ENCODE assay signal across 25 cellular contexts in genomic region chr6:626236-626635, GRCh38. TPM values are rescaled to one million over a fixed set of nuclear protein-coding genes. Genes with fewer than 3 reads are reported as not detected.
A peak's percentile ranks its signal among the peaks of the same experiment; 100 is the strongest.
DNase-seq lines count a peak whose midpoint lies in the region; ATAC-seq and TF ChIP-seq lines count a peak whose summit lies in the region.
"Had no signal": no experiment of that assay in that cellular context is flagged by ENCODE, and none has a peak within 500 bp of the region (broad histone marks: within the 10 kb centered on the region; RNA-seq: fewer than 3 reads in every experiment).

No MANE protein-coding gene starts in this region.

- no peaks in the 10 kb centered on the region for H3K27me3 Mint-ChIP-seq in osteocyte (ENCODE audit: unreplicated experiment)
- no peaks in the 10 kb centered on the region for H3K27me3 Mint-ChIP-seq in stimulated activated naive CD8-positive, alpha-beta T cell treated with anti-CD3 and anti-CD28 coated beads, Interleukin-15, amount 100 ng/mL, for 72 hours
- H3K27me3 Mint-ChIP-seq: brain; dendritic cell treated with granulocyte-macrophage colony-stimulating factor and Interleukin-4, amounts not matched to agents 40 ng/mL and 50 ng/mL, for 4 days; naive thymus-derived CD8-positive, alpha-beta T cell had no signal

- H3K4me3 Mint-ChIP-seq in osteocyte (ENCODE audit: unreplicated experiment) = no peak overlapping the region
- no peak overlapping the region for H3K4me3 Mint-ChIP-seq in stimulated activated naive CD8-positive, alpha-beta T cell treated with anti-CD3 and anti-CD28 coated beads, Interleukin-15, amount 100 ng/mL, for 72 hours
- H3K4me3 Mint-ChIP-seq: activated CD8-positive, alpha-beta T cell treated with anti-CD3 and anti-CD28 coated beads, Interleukin-2, amount 10 ng/mL, durations not matched to agents 7 days and 5 days; activated T-cell treated with anti-CD3 and anti-CD28 coated beads, Interleukin-2, amount 50 U/mL, for 4 hours; brain; CD14-positive monocyte; dendritic cell treated with granulocyte-macrophage colony-stimulating factor and Interleukin-4, amounts not matched to agents 40 ng/mL and 50 ng/mL, for 4 days; naive thymus-derived CD8-positive, alpha-beta T cell; T-helper 1 cell treated with Interleukin-12 subunit alpha and Interleukin-12 subunit beta and Interleukin-4 antibody, amounts not matched to agents 30 μg/mL and 1 μg/mL, for 36 hours had no signal

- intact Hi-C loops in PC-3 (cut with micrococcal nuclease) = no loop called here

- no TSS peak for BruUV-seq in PC-3 (replicated peaks; lab: Mats Ljungman, UMichigan)

- H3K9me3 ChIP-seq in PC-3 (ENCODE audit: low read length) = no peaks in the 10 kb centered on the region
- no peaks in the 10 kb centered on the region for H3K9me3 ChIP-seq in fibroblast of lung (ENCODE audit: control insufficient read depth, insufficient read depth, low read depth, low read length)
- no peaks in the 10 kb centered on the region for H3K9me3 ChIP-seq in MG63
- H3K9me3 ChIP-seq: A549, lower lobe of right lung had no signal

- H3K9ac ChIP-seq in PC-3 (ENCODE audit: low read length) (no peak overlapping the region), fibroblast of lung (ENCODE audit: insufficient read depth, low read length) (no peak overlapping the region)

- H3K36me3 ChIP-seq in PC-3 (ENCODE audit: low read depth, low read length) (peaks cover 3% of the 10 kb centered on the region; the same call in 1 of the 2 replicates), fibroblast of lung (ENCODE audit: control insufficient read depth, insufficient read depth, low read length) (no peaks in the 10 kb centered on the region), MG63 (no peaks in the 10 kb centered on the region)
- H3K36me3 ChIP-seq: WERI-Rb-1 had no signal

- peaks cover 22% of the 10 kb centered on the region for H3K36me3 Mint-ChIP-seq in osteocyte (ENCODE audit: unreplicated experiment)

- peak overlapping the region; percentile 57 for H3K27ac Mint-ChIP-seq in osteocyte (ENCODE audit: unreplicated experiment)
- H3K27ac Mint-ChIP-seq in stimulated activated naive CD8-positive, alpha-beta T cell treated with anti-CD3 and anti-CD28 coated beads, Interleukin-15, amount 100 ng/mL, for 72 hours = no peak overlapping the region
- H3K27ac Mint-ChIP-seq: activated CD8-positive, alpha-beta T cell treated with anti-CD3 and anti-CD28 coated beads, Interleukin-2, amount 10 ng/mL, durations not matched to agents 7 days and 5 days; dendritic cell treated with granulocyte-macrophage colony-stimulating factor and Interleukin-4, amounts not matched to agents 40 ng/mL and 50 ng/mL, for 4 days; T-helper 1 cell treated with Interleukin-12 subunit alpha and Interleukin-12 subunit beta and Interleukin-4 antibody, amounts not matched to agents 30 μg/mL and 1 μg/mL, for 36 hours had no signal

- no peaks in the 10 kb centered on the region for H3F3A ChIP-seq in PC-3 (ENCODE audit: low read length, unreplicated experiment)

- in situ Hi-C loops in Caki2 (cut with HindIII; ENCODE audit: low pct_unique_long_range_greater_than_20kb, low sequenced_read_pairs) = no loop called here

- POLR2A ChIA-PET in PC-3 (lab: Charles Lee; ENCODE audit: unreplicated experiment) = no interaction called here

- peaks cover 49% of the 10 kb centered on the region for H3K4me1 Mint-ChIP-seq in osteocyte (ENCODE audit: unreplicated experiment)
- peaks cover 26% of the 10 kb centered on the region for H3K4me1 Mint-ChIP-seq in stimulated activated naive CD8-positive, alpha-beta T cell treated with anti-CD3 and anti-CD28 coated beads, Interleukin-15, amount 100 ng/mL, for 72 hours
- H3K4me1 Mint-ChIP-seq: CD14-positive monocyte had no signal

- H3K9me3 Mint-ChIP-seq in osteocyte (ENCODE audit: unreplicated experiment) = no peaks in the 10 kb centered on the region
- no peaks in the 10 kb centered on the region for H3K9me3 Mint-ChIP-seq in stimulated activated naive CD8-positive, alpha-beta T cell treated with anti-CD3 and anti-CD28 coated beads, Interleukin-15, amount 100 ng/mL, for 72 hours
- H3K9me3 Mint-ChIP-seq: activated T-cell treated with anti-CD3 and anti-CD28 coated beads, Interleukin-2, amount 50 U/mL, for 4 hours; brain; CD14-positive monocyte; dendritic cell treated with granulocyte-macrophage colony-stimulating factor and Interleukin-4, amounts not matched to agents 40 ng/mL and 50 ng/mL, for 4 days; naive thymus-derived CD8-positive, alpha-beta T cell; T-helper 1 cell treated with Interleukin-12 subunit alpha and Interleukin-12 subunit beta and Interleukin-4 antibody, amounts not matched to agents 30 μg/mL and 1 μg/mL, for 36 hours had no signal

- H3K27me3 ChIP-seq in PC-3 (ENCODE audit: low read length) = no peaks in the 10 kb centered on the region
- no peaks in the 10 kb centered on the region for H3K27me3 ChIP-seq in fibroblast of lung (ENCODE audit: control insufficient read depth, insufficient read depth, low read length)
- H3K27me3 ChIP-seq in MG63 = no peaks in the 10 kb centered on the region

- no peaks in the 10 kb centered on the region for H4K20me1 ChIP-seq in PC-3 (ENCODE audit: low read length)
- H4K20me1 ChIP-seq in fibroblast of lung (ENCODE audit: control insufficient read depth, extremely low read depth, insufficient read depth, low read length) = no peaks in the 10 kb centered on the region

- no peaks in the 10 kb centered on the region for H3K9me2 ChIP-seq in PC-3 (replicated peaks; ENCODE audit: low read length)

- H3K4me2 ChIP-seq in PC-3 (ENCODE audit: low read length) = no peak overlapping the region
- no peak overlapping the region for H3K4me2 ChIP-seq in fibroblast of lung (ENCODE audit: extremely low read depth, insufficient read depth, low read length)
- H3K4me2 ChIP-seq: A549 had no signal

- no peaks in the 10 kb centered on the region for H3K79me2 ChIP-seq in PC-3 (ENCODE audit: low read length)
- H3K79me2 ChIP-seq in fibroblast of lung (ENCODE audit: control insufficient read depth, insufficient read depth, low read length) = no peaks in the 10 kb centered on the region

- H3K27ac ChIP-seq in PC-3 (ENCODE audit: low read length) (no peak overlapping the region), fibroblast of lung (ENCODE audit: insufficient read depth, low read length) (no peak overlapping the region)
- H3K27ac ChIP-seq: A549, epithelial cell of prostate, lower lobe of right lung, WERI-Rb-1 had no signal

- ATAC-seq in PC-3 (peak; percentile 84), HG03175 (IDR thresholded peaks at IDR 0.05; ENCODE audit: unreplicated experiment) (no peak)
- no peak for ATAC-seq in stimulated activated naive CD8-positive, alpha-beta T cell treated with anti-CD3 and anti-CD28 coated beads, Interleukin-15, amount 100 ng/mL, for 72 hours
- ATAC-seq: A549; activated CD8-positive, alpha-beta T cell treated with anti-CD3 and anti-CD28 coated beads, Interleukin-2, amount 10 ng/mL, durations not matched to agents 7 days and 5 days; activated T-cell treated with anti-CD3 and anti-CD28 coated beads, Interleukin-2, amount 50 U/mL, for 4 hours; lower lobe of right lung; naive thymus-derived CD8-positive, alpha-beta T cell had no signal

- CTCF ChIA-PET in PC-3 (lab: Charles Lee) = no interaction called here

- H3K4me3 ChIP-seq in PC-3 (ENCODE audit: low read length) (no peak overlapping the region), fibroblast of lung (replicated peaks in 1 of 4; ENCODE audit: control extremely low read depth in 1 of 4, insufficient read depth in 1 of 4, low read depth in 3 of 4, low read length in 4 of 4) (no peak overlapping the region), MG63 (no peak overlapping the region)
- H3K4me3 ChIP-seq: A549, lower lobe of right lung had no signal

- DNase-seq in Caki2 (ENCODE audit: low read depth) (peak; percentile 46), PC-3 (peak; percentile 12), fibroblast of lung (ENCODE audit: low read depth in 2 of 2) (peak; percentile 45 to 49), osteocyte (ENCODE audit: extremely low spot score, unreplicated experiment) (no peak), GM19240 (ENCODE audit: insufficient read length, low spot score) (no peak), MG63 (no peak)
- no peak for DNase-seq in stimulated activated naive CD8-positive, alpha-beta T cell treated with anti-CD3 and anti-CD28 coated beads, Interleukin-15, amount 100 ng/mL, for 72 hours
- DNase-seq: activated CD8-positive, alpha-beta T cell treated with anti-CD3 and anti-CD28 coated beads, Interleukin-2, amount 10 ng/mL, durations not matched to agents 7 days and 5 days; activated naive CD4-positive, alpha-beta T cell treated with anti-CD3 and anti-CD28 coated beads, Interleukin-2, amount 50 U/mL, for 16 hours; activated T-cell treated with anti-CD3 and anti-CD28 coated beads, Interleukin-2, amount 50 U/mL, for 4 hours; DMS153; glutamatergic neuron; lower lobe of right lung; naive thymus-derived CD8-positive, alpha-beta T cell; NCI-H187 treated with DMSO at 0.1 percent for 48 hours; NCI-H446 treated with DMSO at 0.1 percent for 48 hours; stimulated activated CD8-positive, alpha-beta memory T cell treated with anti-CD3 and anti-CD28 coated beads, Interleukin-4, amount 100 ng/mL, for 48 hours; WERI-Rb-1 had no signal

- H2AFZ ChIP-seq in PC-3 (ENCODE audit: low read length) (no peak overlapping the region), fibroblast of lung (ENCODE audit: low read length) (no peak overlapping the region)

- no peak for TF ChIP-seq CTCF in PC-3 (conservative IDR thresholded peaks at IDR 0.05; ENCODE audit: low read depth, low read length)
- no peak for TF ChIP-seq CTCF in fibroblast of lung (conservative IDR thresholded peaks at IDR 0.05 in 1 of 2, IDR thresholded peaks at IDR 0.05 in 1 of 2; ENCODE audit: low read depth in 1 of 2, low read length in 2 of 2)
- no peak for TF ChIP-seq CTCF in osteocyte (IDR thresholded peaks at IDR 0.05)

- no peaks in the 10 kb centered on the region; the same call in 1 of the 2 replicates for H3K4me1 ChIP-seq in PC-3 (ENCODE audit: insufficient read depth, low read length)
- H3K4me1 ChIP-seq in fibroblast of lung (ENCODE audit: control insufficient read depth, extremely low read depth, insufficient read depth, low read length) = peaks cover 6% of the 10 kb centered on the region

RNA-seq across cellular contexts. Expression of gene HUS1B, which starts 30.7 kb away (rescaled TPM):
- 0.17 and 2.1 TPM in 2 replicates for total RNA-seq in Caki2 (2014; rRNA removed; shearing (Covaris generic); ENCODE audit: low replicate concordance)
- total RNA-seq in PC-3 (2014; rRNA removed) (3.1 and 4.2 TPM in 2 replicates), fibroblast of lung (0.77 and 1.2 TPM in 2 replicates), osteocyte (1.3 and 1.8 TPM in 2 replicates)
- polyA plus RNA-seq in fibroblast of lung = 0.08 and 0.11 TPM in 2 replicates
- polyA plus RNA-seq in fibroblast of lung (2012) = 0.22 and 0.44 TPM in 2 replicates
- not detected in 2 replicates for polyA minus RNA-seq in fibroblast of lung (ENCODE audit: low replicate concordance)
- 0.22 TPM in 1 of 2 replicates, not detected in the other for total RNA-seq in MG63 (2014; rRNA removed; shearing (Covaris generic); ENCODE audit: low replicate concordance)

Comparison
In these comparisons a context has a peak if more than half of its experiments do, and no peak if none do; other contexts are left out.
1. DNase-seq: peak in Caki2 (single experiment), PC-3 (single experiment) and fibroblast of lung (2 of 2); none in osteocyte (single experiment), stimulated activated naive CD8-positive, alpha-beta T cell treated with anti-CD3 and anti-CD28 coated beads, Interleukin-15, amount 100 ng/mL, for 72 hours (0 of 2), GM19240 (single experiment) and MG63 (single experiment).